1 cellular context compared by ENCODE assay signal in genomic region chr1:212595787-212596714, GRCh38.
A peak's percentile ranks its signal among the peaks of the same experiment; 100 is the strongest.
TF ChIP-seq lines count a peak whose summit lies in the region.

No MANE protein-coding gene starts in this region.

TF ChIP-seq in K562, 482 proteins besides CTCF, POLR2A, EP300 and RAD21 (continued from another document):
- TF ChIP-seq TFE3 (CRISPR knock-in tag; IDR thresholded peaks at IDR 0.05) (no peak), SMC3 (conservative IDR thresholded peaks at IDR 0.05; ENCODE audit: insufficient read depth, low read depth, low read length) (no peak), CTCFL (IDR thresholded peaks at IDR 0.05; ENCODE audit: borderline replicate concordance, insufficient read depth, low read depth, low read length, poor library complexity, severe bottlenecking) (no peak), DPF2 (IDR thresholded peaks at IDR 0.05) (peak; percentile 66; the same call in 1 of the 2 replicates), HNRNPL (IDR thresholded peaks at IDR 0.05; ENCODE audit: low read depth, low read length) (no peak), IRF1 (CRISPR knock-in tag; IDR thresholded peaks at IDR 0.05; ENCODE audit: borderline replicate concordance) (no peak), MAFG (tag; conservative IDR thresholded peaks at IDR 0.05) (peak; percentile 78), GATA2 (CRISPR knock-in tag; IDR thresholded peaks at IDR 0.05) (no peak), ARID1B (IDR thresholded peaks at IDR 0.05) (peak; percentile 51), E2F8 (IDR thresholded peaks at IDR 0.05; ENCODE audit: low read depth, partially characterized antibody) (no peak), RUNX1 (IDR thresholded peaks at IDR 0.05; ENCODE audit: low read depth) (no peak), PHB (CRISPR knock-in tag; IDR thresholded peaks at IDR 0.05) (no peak), PRDM10 (IDR thresholded peaks at IDR 0.05; ENCODE audit: partially characterized antibody) (peak; percentile 5), NCOA6 (IDR thresholded peaks at IDR 0.05) (peak; percentile 69), TAF9B (IDR thresholded peaks at IDR 0.05; ENCODE audit: partially characterized antibody) (peak; percentile 48), FOSL1 (tag; conservative IDR thresholded peaks at IDR 0.05) (peak; percentile 88), LCOR (CRISPR knock-in tag; IDR thresholded peaks at IDR 0.05) (peak; percentile 31; the same call in 1 of the 2 replicates), ZNF318 (IDR thresholded peaks at IDR 0.05; ENCODE audit: borderline replicate concordance in 1 of 2, low read depth in 1 of 2) (peak in 1 of 2 experiments; percentile 98; a peak in 2 of 4 replicates)
